Comparison of ENCODE assay signal across 1 cellular context in genomic region chr3:142577701-142578308, GRCh38.
TF ChIP-seq lines count a peak whose summit lies in the region.

No MANE protein-coding gene starts in this region.

TF ChIP-seq in IMR-90, 13 proteins besides CTCF, POLR2A, EP300 and RAD21 (continued from another document):
- TF ChIP-seq ELK1 (IDR thresholded peaks at IDR 0.05; ENCODE audit: borderline replicate concordance, low read depth, low read length) (no peak), FOS (IDR thresholded peaks at IDR 0.05; ENCODE audit: low read depth, low read length) (no peak), CEBPB (IDR thresholded peaks at IDR 0.05; ENCODE audit: low read depth, low read length) (no peak), MAFK (IDR thresholded peaks at IDR 0.05; ENCODE audit: low read depth, low read length) (no peak), MAZ (IDR thresholded peaks at IDR 0.05; ENCODE audit: borderline replicate concordance, low read depth, low read length) (no peak)
